22 cellular contexts compared by ENCODE assay signal in the genomic region with DNA sequence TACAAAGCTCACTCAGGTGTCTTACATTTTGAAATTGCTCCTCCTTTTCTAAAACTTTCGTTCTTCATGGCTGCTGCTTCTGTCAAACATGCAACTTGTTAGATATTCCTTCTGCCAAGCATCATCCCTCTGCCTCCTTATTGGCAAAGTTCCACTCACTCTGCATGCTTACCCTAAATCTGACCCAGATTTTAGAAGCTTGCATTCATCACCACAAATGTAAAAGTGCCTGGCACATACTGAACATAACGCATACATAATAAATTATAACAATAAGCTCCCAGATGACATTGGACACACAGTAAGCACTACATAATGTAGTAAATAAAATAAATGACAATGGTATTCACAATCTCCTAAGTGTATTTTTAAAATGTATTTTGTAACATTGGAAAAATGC.
"Had no signal": no experiment of that assay in that cellular context is flagged by ENCODE, and none has a peak within 500 bp of the region (broad histone marks: within the 10 kb centered on the region; RNA-seq: fewer than 3 reads in every experiment).

No MANE protein-coding gene starts in this region.

- H3K4me1 ChIP-seq: gastrocnemius medialis, left lung, prostate gland, suprapubic skin, vagina had no signal

- H3K27ac Mint-ChIP-seq: nephron progenitor cell; stimulated activated effector memory CD8-positive, alpha-beta T cell treated with anti-CD3 and anti-CD28 coated beads, Interleukin-12 subunit alpha, Interleukin-12 subunit beta, amount 100 ng/mL, for 72 hours; stimulated activated naive CD8-positive, alpha-beta T cell treated with anti-CD3 and anti-CD28 coated beads, Interleukin-15, Interleukin-2, amounts not matched to agents 100 ng/mL and 50 ng/mL, for 24 hours had no signal

- H3K9me3 Mint-ChIP-seq: naive thymus-derived CD8-positive, alpha-beta T cell; nephron progenitor cell; stimulated activated effector memory CD8-positive, alpha-beta T cell treated with anti-CD3 and anti-CD28 coated beads, Interleukin-12 subunit alpha, Interleukin-12 subunit beta, amount 100 ng/mL, for 72 hours; stimulated activated naive CD8-positive, alpha-beta T cell treated with anti-CD3 and anti-CD28 coated beads, Interleukin-15, Interleukin-2, amounts not matched to agents 100 ng/mL and 50 ng/mL, for 24 hours had no signal

- FAIRE-seq: kidney had no signal

- H3K27ac ChIP-seq: dorsolateral prefrontal cortex, gastrocnemius medialis, left lung, prostate gland, suprapubic skin, transverse colon, vagina had no signal

- H3K27me3 Mint-ChIP-seq: stimulated activated naive CD8-positive, alpha-beta T cell treated with anti-CD3 and anti-CD28 coated beads, Interleukin-15, Interleukin-2, amounts not matched to agents 100 ng/mL and 50 ng/mL, for 24 hours had no signal

- H3K4me3 Mint-ChIP-seq: naive thymus-derived CD8-positive, alpha-beta T cell; nephron progenitor cell; stimulated activated effector memory CD8-positive, alpha-beta T cell treated with anti-CD3 and anti-CD28 coated beads, Interleukin-12 subunit alpha, Interleukin-12 subunit beta, amount 100 ng/mL, for 72 hours; stimulated activated naive CD8-positive, alpha-beta T cell treated with anti-CD3 and anti-CD28 coated beads, Interleukin-15, Interleukin-2, amounts not matched to agents 100 ng/mL and 50 ng/mL, for 24 hours had no signal

- H3K36me3 Mint-ChIP-seq: naive thymus-derived CD8-positive, alpha-beta T cell; stimulated activated effector memory CD8-positive, alpha-beta T cell treated with anti-CD3 and anti-CD28 coated beads, Interleukin-12 subunit alpha, Interleukin-12 subunit beta, amount 100 ng/mL, for 72 hours had no signal

- H3K36me3 ChIP-seq: gastrocnemius medialis, left lung, prostate gland, sigmoid colon, suprapubic skin, transverse colon, vagina had no signal

- DNase-seq: cortex of kidney; dorsolateral prefrontal cortex; effector CD4-positive, alpha-beta T cell; foreskin fibroblast; gastrocnemius medialis; head of caudate nucleus; kidney; left lung; mesendoderm; naive thymus-derived CD8-positive, alpha-beta T cell; nephron progenitor cell; nucleus accumbens; right cardiac atrium; sigmoid colon; stimulated activated CD4-positive, alpha-beta T cell treated with anti-CD3 and anti-CD28 coated beads, Interleukin-2, amount 100 ng/mL, for 24 hours; stimulated activated CD4-positive, alpha-beta T cell treated with anti-CD3 and anti-CD28 coated beads, Interleukin-4, amount 100 ng/mL, for 24 hours; transverse colon had no signal

- H3K27me3 ChIP-seq: sigmoid colon, vagina had no signal

- H3K4me3 ChIP-seq: dorsolateral prefrontal cortex, gastrocnemius medialis, left lung, prostate gland, sigmoid colon, suprapubic skin, transverse colon, vagina had no signal

- ATAC-seq: gastrocnemius medialis; left lung; right cardiac atrium; stimulated activated effector memory CD8-positive, alpha-beta T cell treated with anti-CD3 and anti-CD28 coated beads, Interleukin-12 subunit alpha, Interleukin-12 subunit beta, amount 100 ng/mL, for 72 hours had no signal

- H3K4me1 Mint-ChIP-seq: nephron progenitor cell had no signal

- H3K9me3 ChIP-seq: gastrocnemius medialis, left lung, prostate gland, sigmoid colon, suprapubic skin, transverse colon, vagina had no signal
